13 cellular contexts compared by ENCODE assay signal in the genomic region with DNA sequence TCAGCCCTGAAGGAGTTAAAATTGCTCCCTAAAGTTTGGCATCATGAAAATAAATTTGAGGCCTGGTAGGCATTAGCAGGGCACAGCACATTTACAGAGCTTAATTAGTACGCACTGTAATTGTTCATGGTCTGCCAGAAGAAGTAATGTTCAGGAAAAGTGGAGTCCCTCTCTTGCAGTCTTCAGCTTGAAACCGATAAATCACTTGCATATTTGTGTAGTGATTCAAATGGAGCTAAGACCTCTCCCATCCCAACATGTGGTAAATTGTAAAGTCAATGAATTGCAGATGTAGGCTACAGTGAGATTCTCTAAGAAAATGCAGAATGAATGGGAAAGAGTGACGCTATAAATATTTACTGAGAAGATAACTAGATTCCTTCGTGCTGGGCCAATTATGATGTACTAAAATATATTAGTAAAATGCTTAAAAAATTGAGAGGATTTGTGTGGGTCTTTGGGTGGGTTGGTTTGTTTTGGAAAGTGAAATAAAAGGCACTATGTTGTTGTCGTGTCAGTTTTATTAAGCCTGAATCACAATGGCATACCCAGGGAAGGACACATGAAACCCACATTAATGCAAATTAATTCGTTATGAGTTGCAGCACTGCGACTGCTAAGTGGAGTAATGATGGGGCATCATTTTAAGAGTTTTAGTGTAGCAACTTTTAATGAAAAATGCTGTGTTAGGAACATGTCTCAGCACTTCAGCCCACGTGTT. TPM values are rescaled to one million over a fixed set of nuclear protein-coding genes. Genes with fewer than 3 reads are reported as not detected.
DNase-seq lines count a peak whose midpoint lies in the region; ATAC-seq and TF ChIP-seq lines count a peak whose summit lies in the region.
"Had no signal": no experiment of that assay in that cellular context is flagged by ENCODE, and none has a peak within 500 bp of the region (broad histone marks: within the 10 kb centered on the region; RNA-seq: fewer than 3 reads in every experiment).

No MANE protein-coding gene starts in this region.

- WGBS in thyroid gland, 2 donors: 76 to 88% methylated on average over 8 of the region's 8 CpGs

- H3K27ac ChIP-seq in RWPE1 (no peak overlapping the region), thyroid gland (no peak overlapping the region)

- TF ChIP-seq CTCF in RWPE1 (conservative IDR thresholded peaks at IDR 0.05; ENCODE audit: low read depth): no peak
- TF ChIP-seq CTCF in fibroblast of pulmonary artery (IDR thresholded peaks at IDR 0.05; ENCODE audit: low read length, missing control alignments): no peak
- no peak for TF ChIP-seq CTCF in thyroid gland (IDR thresholded peaks at IDR 0.05)

- no peaks in the 10 kb centered on the region for H3K27me3 ChIP-seq in thyroid gland

- H3K4me1 ChIP-seq in ES-I3 (ENCODE audit: insufficient read depth, low read length): peaks cover 48% of the 10 kb centered on the region
- H3K4me1 ChIP-seq in thyroid gland: peaks cover 48 to 53% of the 10 kb centered on the region in 2 donors

- H3K4me3 ChIP-seq in fibroblast of pulmonary artery (replicated peaks; ENCODE audit: low read depth, low read length): no peak overlapping the region
- no peak overlapping the region for H3K4me3 ChIP-seq in thyroid gland (replicated peaks in 1 of 3)

- CTCF ChIA-PET in RWPE1 (lab: Yijun Ruan, JAX): interaction anchor here (0.6 kb wide), 1 partner anchor 145 kb away, joined by 4 read pairs; no protein-coding TSS in a partner anchor

- H3K9ac ChIP-seq in ES-I3 (ENCODE audit: low read depth, low read length): peak overlapping the region; percentile 37

- ATAC-seq in GM21529 (IDR thresholded peaks at IDR 0.05; ENCODE audit: unreplicated experiment) (no peak), HG02763 (IDR thresholded peaks at IDR 0.05; ENCODE audit: unreplicated experiment) (no peak), HG03159 (IDR thresholded peaks at IDR 0.05; ENCODE audit: unreplicated experiment) (no peak)
- ATAC-seq: activated T-cell treated with anti-CD3 and anti-CD28 coated beads, Interleukin-2, amount 50 U/mL, for 4 hours had no signal

- POLR2A ChIA-PET in RWPE1 (lab: Yijun Ruan, JAX; ENCODE audit: low non-redundant PET): interaction anchor here (0.5 to 0.6 kb wide), 2 partner anchors 38 to 169 kb away, joined by 3 to 9 read pairs; no protein-coding TSS in a partner anchor

- H3K36me3 ChIP-seq in ES-I3 (ENCODE audit: insufficient read depth, low read length) (no peaks in the 10 kb centered on the region), thyroid gland (no peaks in the 10 kb centered on the region)

- H3K9me3 ChIP-seq in ES-I3 (ENCODE audit: control insufficient read depth, insufficient read depth, low read length): no peaks in the 10 kb centered on the region
- H3K9me3 ChIP-seq in thyroid gland: no peaks in the 10 kb centered on the region

- TF ChIP-seq POLR2A in thyroid gland (IDR thresholded peaks at IDR 0.05): no peak

- DNase-seq in RWPE1 (ENCODE audit: low spot score) (peak; percentile 66), fibroblast of pulmonary artery (ENCODE audit: low read depth) (peak; percentile 83), renal cortical epithelial cell (ENCODE audit: low read depth) (peak; percentile 91), thyroid gland (no peak)
- DNase-seq: activated T-cell treated with anti-CD3 and anti-CD28 coated beads, Interleukin-2, amount 50 U/mL, for 4 hours; DMS79; islet precursor cell; KBM-7; NCI-H524 had no signal

- intact Hi-C loops in thyroid gland (cut with DNase I): loop anchor here (10.0 kb wide), 1 partner anchor 106 kb away; no protein-coding TSS in a partner anchor

RNA-seq across cellular contexts. Expression of a gene that starts 8.4 kb away (rescaled TPM):
- 1.6 and 5.2 TPM in 2 replicates for total RNA-seq in renal cortical epithelial cell
- 10 to 100 TPM; 16.2 to 67.1 (median 25.3) TPM for total RNA-seq in thyroid gland

Comparison
In these comparisons a context has a peak if more than half of its experiments do, and no peak if none do; other contexts are left out.
1. DNase-seq: peak in RWPE1 (single experiment), fibroblast of pulmonary artery (single experiment) and renal cortical epithelial cell (single experiment); none in thyroid gland (0 of 2).